In genomic region chr14:91390165-91390778, GRCh38 we compare ENCODE assay signal across 14 cellular contexts.
DNase-seq lines count a peak whose midpoint lies in the region; ATAC-seq, FAIRE-seq and TF ChIP-seq lines count a peak whose summit lies in the region.
"Had no signal": no experiment of that assay in that cellular context is flagged by ENCODE, and none has a peak within 500 bp of the region (broad histone marks: within the 10 kb centered on the region; RNA-seq: fewer than 3 reads in every experiment).

No MANE protein-coding gene starts in this region.

- peaks cover 97% of the 10 kb centered on the region for H3K79me2 ChIP-seq in OCI-LY3 (ENCODE audit: low read length)

- peaks cover 20% of the 10 kb centered on the region for H3K36me3 Mint-ChIP-seq in central memory CD8-positive, alpha-beta T cell (ENCODE audit: insufficient read depth)

- DNase-seq in stimulated activated CD4-positive, alpha-beta T cell treated with anti-CD3 and anti-CD28 coated beads, Interleukin-15, amount 100 ng/mL, for 24 hours, result peak; percentile 48
- no peak for DNase-seq in stimulated activated CD4-positive, alpha-beta T cell treated with anti-CD3 and anti-CD28 coated beads, Interleukin-4, amount 100 ng/mL, for 1 hour
- DNase-seq in central memory CD8-positive, alpha-beta T cell (ENCODE audit: low spot score in 2 of 2), result no peak
- DNase-seq in RCC 7860 (ENCODE audit: low spot score), result no peak
- DNase-seq in NCI-H226, result no peak
- DNase-seq: NCI-H1436 treated with DMSO at 0.1 percent for 48 hours; PC-3; stimulated activated CD4-positive, alpha-beta T cell treated with anti-CD3 and anti-CD28 coated beads, Interleukin-2, amount 100 ng/mL, for 24 hours had no signal

- ATAC-seq in central memory CD8-positive, alpha-beta T cell (replicated peaks; ENCODE audit: extremely low read depth, poor library complexity, severe bottlenecking), result peak; percentile 74
- no peak for ATAC-seq in GM19023 (IDR thresholded peaks at IDR 0.05; ENCODE audit: unreplicated experiment)
- no peak for ATAC-seq in GM21367 (IDR thresholded peaks at IDR 0.05; ENCODE audit: unreplicated experiment)
- ATAC-seq: gastroesophageal sphincter, PC-3 had no signal

- no peak overlapping the region for H2AFZ ChIP-seq in OCI-LY3 (ENCODE audit: low read depth, low read length)

- no peak overlapping the region for H3K4me3 ChIP-seq in OCI-LY3 (ENCODE audit: low read length)
- H3K4me3 ChIP-seq: gastroesophageal sphincter had no signal

- peak overlapping the region; percentile 99 for H3K4me3 Mint-ChIP-seq in central memory CD8-positive, alpha-beta T cell

- no peaks in the 10 kb centered on the region for H3K9me3 ChIP-seq in OCI-LY3 (ENCODE audit: insufficient read depth, low read length)
- H3K9me3 ChIP-seq: gastroesophageal sphincter had no signal

- no peak overlapping the region for H3K9ac ChIP-seq in OCI-LY3 (ENCODE audit: low read length)

- no peaks in the 10 kb centered on the region for H3K27me3 ChIP-seq in OCI-LY3 (ENCODE audit: low read depth, low read length)
- H3K27me3 ChIP-seq: gastroesophageal sphincter had no signal

- H3K9me3 Mint-ChIP-seq in central memory CD8-positive, alpha-beta T cell, result no peaks in the 10 kb centered on the region

- H3K27ac ChIP-seq in OCI-LY3 (ENCODE audit: low read length), result peak overlapping the region; percentile 45; the same call in 1 of the 2 replicates
- H3K27ac ChIP-seq: gastroesophageal sphincter had no signal

- no peaks in the 10 kb centered on the region for H3K27me3 Mint-ChIP-seq in central memory CD8-positive, alpha-beta T cell

- no peak for TF ChIP-seq CTCF in OCI-LY3 (IDR thresholded peaks at IDR 0.05; ENCODE audit: low read depth, low read length)

- H3K4me1 Mint-ChIP-seq in central memory CD8-positive, alpha-beta T cell, result peaks cover 74% of the 10 kb centered on the region

- FAIRE-seq in RCC 7860 (lab: Jason Lieb, UNC), result no peak
- FAIRE-seq: endometrium, islet of Langerhans had no signal

- H3K36me3 ChIP-seq in OCI-LY3 (replicated peaks; ENCODE audit: low read depth, low read length), result peaks cover 41% of the 10 kb centered on the region
- H3K36me3 ChIP-seq: gastroesophageal sphincter had no signal

- peaks cover 64% of the 10 kb centered on the region for H3K4me1 ChIP-seq in OCI-LY3 (ENCODE audit: low read length)

- H3K4me2 ChIP-seq in OCI-LY3 (ENCODE audit: low read length), result peak overlapping the region; percentile 8

- H3K27ac Mint-ChIP-seq in central memory CD8-positive, alpha-beta T cell (ENCODE audit: low read depth), result peak overlapping the region; percentile 87

- peaks cover 94% of the 10 kb centered on the region for H4K20me1 ChIP-seq in OCI-LY3 (ENCODE audit: insufficient read depth, low read length)
